ENCODE assay signal across 20 cellular contexts in the genomic region with DNA sequence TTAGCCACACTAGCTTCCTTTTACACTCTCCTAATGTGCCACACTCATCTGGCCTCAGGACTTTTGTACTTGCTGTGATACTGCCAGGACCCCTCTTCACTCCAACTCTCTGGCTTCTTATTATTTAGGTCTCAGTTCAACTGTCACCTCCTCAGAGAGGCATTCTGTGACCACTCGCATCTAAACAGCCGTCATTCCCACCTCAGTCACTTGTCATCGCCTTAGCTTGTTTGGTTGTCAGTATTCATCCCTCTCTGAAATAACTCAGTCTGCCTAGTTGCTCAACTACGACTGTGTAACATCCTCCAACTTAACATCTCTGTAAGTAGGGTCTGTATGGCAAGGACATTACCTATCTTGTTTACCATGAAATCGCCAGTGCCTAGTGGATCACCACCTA. TPM values are rescaled to one million over a fixed set of nuclear protein-coding genes. Genes with fewer than 3 reads are reported as not detected.
DNase-seq lines count a peak whose midpoint lies in the region; ATAC-seq and TF ChIP-seq lines count a peak whose summit lies in the region.
"Had no signal": no experiment of that assay in that cellular context is flagged by ENCODE, and none has a peak within 500 bp of the region (broad histone marks: within the 10 kb centered on the region; RNA-seq: fewer than 3 reads in every experiment).

No MANE protein-coding gene starts in this region.

- H3K27ac Mint-ChIP-seq in activated CD8-positive, alpha-beta memory T cell treated with anti-CD3 and anti-CD28 coated beads, Interleukin-2, amount 10 ng/mL, durations not matched to agents 7 days and 5 days = peak overlapping the region; percentile 2
- 0 out of 2 replicates have a peak overlapping the region, but pooled peaks have one; percentile 0 for H3K27ac Mint-ChIP-seq in WTC11
- peak overlapping the region; percentile 23 to 94 for H3K27ac Mint-ChIP-seq in stimulated activated naive CD8-positive, alpha-beta T cell treated with anti-CD3 and anti-CD28 coated beads, Interleukin-15, amount 100 ng/mL, for 72 hours

- H3K4me3 Mint-ChIP-seq in activated CD8-positive, alpha-beta memory T cell treated with anti-CD3 and anti-CD28 coated beads, Interleukin-2, amount 10 ng/mL, durations not matched to agents 7 days and 5 days = no peak overlapping the region
- no peak overlapping the region for H3K4me3 Mint-ChIP-seq in WTC11
- peak overlapping the region; percentile 5 to 33 for H3K4me3 Mint-ChIP-seq in stimulated activated naive CD8-positive, alpha-beta T cell treated with anti-CD3 and anti-CD28 coated beads, Interleukin-15, amount 100 ng/mL, for 72 hours
- H3K4me3 Mint-ChIP-seq: natural killer cell had no signal

- no peaks in the 10 kb centered on the region for H3K9me3 Mint-ChIP-seq in activated CD8-positive, alpha-beta memory T cell treated with anti-CD3 and anti-CD28 coated beads, Interleukin-2, amount 10 ng/mL, durations not matched to agents 7 days and 5 days (ENCODE audit: low read depth)
- no peaks in the 10 kb centered on the region for H3K9me3 Mint-ChIP-seq in WTC11
- H3K9me3 Mint-ChIP-seq in stimulated activated naive CD8-positive, alpha-beta T cell treated with anti-CD3 and anti-CD28 coated beads, Interleukin-15, amount 100 ng/mL, for 72 hours = peaks cover 0 to 2% of the 10 kb centered on the region in 2 donors
- H3K9me3 Mint-ChIP-seq: natural killer cell had no signal

- DNase-seq in activated CD8-positive, alpha-beta memory T cell treated with anti-CD3 and anti-CD28 coated beads, Interleukin-2, amount 10 ng/mL, durations not matched to agents 7 days and 5 days = no peak
- DNase-seq in activated CD8-positive, alpha-beta memory T cell treated with anti-CD3 and anti-CD28 coated beads, Interleukin-2, amount 50 U/mL, for 4 hours = no peak
- no peak for DNase-seq in WTC11 (ENCODE audit: low spot score)
- DNase-seq in left cardiac atrium = no peak
- DNase-seq in stimulated activated naive CD8-positive, alpha-beta T cell treated with anti-CD3 and anti-CD28 coated beads, Interleukin-15, amount 100 ng/mL, for 72 hours = no peak
- DNase-seq in midbrain (lab: John Stamatoyannopoulos, UW) = no peak
- no peak for DNase-seq in glomerular visceral epithelial cell (ENCODE audit: extremely low spot score)
- no peak for DNase-seq in HuH-7 (ENCODE audit: low spot score)
- DNase-seq: activated CD4-positive, alpha-beta T cell treated with anti-CD3 and anti-CD28 coated beads, Interleukin-2, amount 50 U/mL, for 1 hour; activated naive CD4-positive, alpha-beta T cell treated with anti-CD3 and anti-CD28 coated beads, Interleukin-2, amount 50 U/mL, for 16 hours; central memory CD4-positive, alpha-beta T cell; COR-L47; GF-D8; left colon; natural killer cell; NCI-H82; SHP77; stimulated activated CD4-positive, alpha-beta T cell treated with anti-CD3 and anti-CD28 coated beads, Interleukin-4, amount 100 ng/mL, for 1 hour; T1000 had no signal

- TF ChIP-seq CTCF in WTC11 (IDR thresholded peaks at IDR 0.05) = no peak

- H3K36me3 Mint-ChIP-seq in activated CD8-positive, alpha-beta memory T cell treated with anti-CD3 and anti-CD28 coated beads, Interleukin-2, amount 10 ng/mL, durations not matched to agents 7 days and 5 days = peaks cover 25% of the 10 kb centered on the region
- no peaks in the 10 kb centered on the region for H3K36me3 Mint-ChIP-seq in WTC11
- H3K36me3 Mint-ChIP-seq: natural killer cell had no signal

- intact Hi-C loops in left cardiac atrium (cut with DNase I) = no loop called here

- no peaks in the 10 kb centered on the region for H3K27me3 Mint-ChIP-seq in activated CD8-positive, alpha-beta memory T cell treated with anti-CD3 and anti-CD28 coated beads, Interleukin-2, amount 10 ng/mL, durations not matched to agents 7 days and 5 days
- H3K27me3 Mint-ChIP-seq in WTC11 (ENCODE audit: low read depth) = no peaks in the 10 kb centered on the region
- no peaks in the 10 kb centered on the region for H3K27me3 Mint-ChIP-seq in stimulated activated naive CD8-positive, alpha-beta T cell treated with anti-CD3 and anti-CD28 coated beads, Interleukin-15, amount 100 ng/mL, for 72 hours

- H3K4me1 Mint-ChIP-seq in activated CD8-positive, alpha-beta memory T cell treated with anti-CD3 and anti-CD28 coated beads, Interleukin-2, amount 10 ng/mL, durations not matched to agents 7 days and 5 days = peaks cover 32% of the 10 kb centered on the region
- no peaks in the 10 kb centered on the region for H3K4me1 Mint-ChIP-seq in WTC11
- peaks cover 75% of the 10 kb centered on the region for H3K4me1 Mint-ChIP-seq in stimulated activated naive CD8-positive, alpha-beta T cell treated with anti-CD3 and anti-CD28 coated beads, Interleukin-15, amount 100 ng/mL, for 72 hours

- no peak for ATAC-seq in activated CD8-positive, alpha-beta memory T cell treated with anti-CD3 and anti-CD28 coated beads, Interleukin-2, amount 10 ng/mL, durations not matched to agents 7 days and 5 days
- ATAC-seq in WTC11 = no peak
- ATAC-seq in left cardiac atrium = peak; percentile 58 to 62
- ATAC-seq in stimulated activated naive CD8-positive, alpha-beta T cell treated with anti-CD3 and anti-CD28 coated beads, Interleukin-15, amount 100 ng/mL, for 72 hours = peak; percentile 45
- ATAC-seq: A549, left colon, natural killer cell had no signal

- CTCF ChIA-PET in activated CD8-positive, alpha-beta memory T cell treated with anti-CD3 and anti-CD28 coated beads, Interleukin-2, amount 10 ng/mL, durations not matched to agents 7 days and 5 days (lab: Charles Lee) = interaction anchor here (0.9 to 1.7 kb wide), 2 partner anchors 12 to 17 kb away, joined by 3 to 5 read pairs; no protein-coding TSS in a partner anchor
- CTCF ChIA-PET in WTC11 (lab: Charles Lee) = no interaction called here

- POLR2A ChIA-PET in WTC11 (lab: Charles Lee) = no interaction called here

TF ChIP-seq in WTC11, 78 proteins besides CTCF, POLR2A, EP300 and RAD21 (continues in another document):
- TF ChIP-seq CREM (CRISPR knock-in tag; IDR thresholded peaks at IDR 0.05) = no peak
- no peak for TF ChIP-seq FOXP1 (CRISPR knock-in tag; IDR thresholded peaks at IDR 0.05; ENCODE audit: borderline replicate concordance)
- TF ChIP-seq ZNF219 (CRISPR knock-in tag; IDR thresholded peaks at IDR 0.05; ENCODE audit: borderline replicate concordance) = no peak
- TF ChIP-seq, protein P1, sequence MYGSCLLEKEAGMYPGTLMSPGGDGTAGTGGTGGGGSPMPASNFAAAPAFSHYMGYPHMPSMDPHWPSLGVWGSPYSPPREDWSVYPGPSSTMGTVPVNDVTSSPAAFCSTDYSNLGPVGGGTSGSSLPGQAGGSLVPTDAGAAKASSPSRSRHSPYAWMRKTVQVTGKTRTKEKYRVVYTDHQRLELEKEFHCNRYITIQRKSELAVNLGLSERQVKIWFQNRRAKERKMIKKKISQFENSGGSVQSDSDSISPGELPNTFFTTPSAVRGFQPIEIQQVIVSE (CRISPR knock-in tag; IDR thresholded peaks at IDR 0.05; ENCODE audit: borderline replicate concordance) = no peak
- TF ChIP-seq, protein P2, sequence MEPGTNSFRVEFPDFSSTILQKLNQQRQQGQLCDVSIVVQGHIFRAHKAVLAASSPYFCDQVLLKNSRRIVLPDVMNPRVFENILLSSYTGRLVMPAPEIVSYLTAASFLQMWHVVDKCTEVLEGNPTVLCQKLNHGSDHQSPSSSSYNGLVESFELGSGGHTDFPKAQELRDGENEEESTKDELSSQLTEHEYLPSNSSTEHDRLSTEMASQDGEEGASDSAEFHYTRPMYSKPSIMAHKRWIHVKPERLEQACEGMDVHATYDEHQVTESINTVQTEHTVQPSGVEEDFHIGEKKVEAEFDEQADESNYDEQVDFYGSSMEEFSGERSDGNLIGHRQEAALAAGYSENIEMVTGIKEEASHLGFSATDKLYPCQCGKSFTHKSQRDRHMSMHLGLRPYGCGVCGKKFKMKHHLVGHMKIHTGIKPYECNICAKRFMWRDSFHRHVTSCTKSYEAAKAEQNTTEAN (CRISPR knock-in tag; IDR thresholded peaks at IDR 0.05) = no peak
- TF ChIP-seq ATF2 (CRISPR knock-in tag; IDR thresholded peaks at IDR 0.05; ENCODE audit: borderline replicate concordance, low read depth) = no peak
- TF ChIP-seq, protein P3, sequence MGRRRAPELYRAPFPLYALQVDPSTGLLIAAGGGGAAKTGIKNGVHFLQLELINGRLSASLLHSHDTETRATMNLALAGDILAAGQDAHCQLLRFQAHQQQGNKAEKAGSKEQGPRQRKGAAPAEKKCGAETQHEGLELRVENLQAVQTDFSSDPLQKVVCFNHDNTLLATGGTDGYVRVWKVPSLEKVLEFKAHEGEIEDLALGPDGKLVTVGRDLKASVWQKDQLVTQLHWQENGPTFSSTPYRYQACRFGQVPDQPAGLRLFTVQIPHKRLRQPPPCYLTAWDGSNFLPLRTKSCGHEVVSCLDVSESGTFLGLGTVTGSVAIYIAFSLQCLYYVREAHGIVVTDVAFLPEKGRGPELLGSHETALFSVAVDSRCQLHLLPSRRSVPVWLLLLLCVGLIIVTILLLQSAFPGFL (CRISPR knock-in tag; IDR thresholded peaks at IDR 0.05; ENCODE audit: borderline replicate concordance) = no peak
- no peak for TF ChIP-seq SOX15 (CRISPR knock-in tag; IDR thresholded peaks at IDR 0.05)
- TF ChIP-seq ZNF263 (CRISPR knock-in tag; IDR thresholded peaks at IDR 0.05; ENCODE audit: low read depth) = no peak
- TF ChIP-seq OVOL2 (CRISPR knock-in tag; IDR thresholded peaks at IDR 0.05; ENCODE audit: borderline replicate concordance) = no peak
- TF ChIP-seq JAZF1 (CRISPR knock-in tag; IDR thresholded peaks at IDR 0.05) = no peak
- no peak for TF ChIP-seq ZBTB21 (CRISPR knock-in tag; IDR thresholded peaks at IDR 0.05; ENCODE audit: borderline replicate concordance)
- TF ChIP-seq SMAD4 (CRISPR knock-in tag; IDR thresholded peaks at IDR 0.05) = no peak

RNA-seq across cellular contexts. Expression of gene MGAT4A, which starts 27.2 kb away (rescaled TPM):
- 10 to 100 TPM; 57.4 to 72.0 TPM for total RNA-seq in activated CD8-positive, alpha-beta memory T cell treated with anti-CD3 and anti-CD28 coated beads, Interleukin-2, amount 10 ng/mL, durations not matched to agents 7 days and 5 days
- total RNA-seq in WTC11 (2021) (6.2 to 7.7 TPM (median 6.7 TPM) in 3 replicates), left cardiac atrium (10 to 100 TPM; 28.2 to 41.6 TPM)

Comparison
In these comparisons a context has a peak if more than half of its experiments do, and no peak if none do; other contexts are left out.
1. ATAC-seq: peak in left cardiac atrium (2 of 2) and stimulated activated naive CD8-positive, alpha-beta T cell treated with anti-CD3 and anti-CD28 coated beads, Interleukin-15, amount 100 ng/mL, for 72 hours (single experiment); none in activated CD8-positive, alpha-beta memory T cell treated with anti-CD3 and anti-CD28 coated beads, Interleukin-2, amount 10 ng/mL, durations not matched to agents 7 days and 5 days (single experiment) and WTC11 (single experiment).
2. H3K27ac Mint-ChIP-seq: peak in every context shown above with its lines; median percentile 58 in stimulated activated naive CD8-positive, alpha-beta T cell treated with anti-CD3 and anti-CD28 coated beads, Interleukin-15, amount 100 ng/mL, for 72 hours; 2 in activated CD8-positive, alpha-beta memory T cell treated with anti-CD3 and anti-CD28 coated beads, Interleukin-2, amount 10 ng/mL, durations not matched to agents 7 days and 5 days; 0 in WTC11.
3. H3K4me3 Mint-ChIP-seq: peak in stimulated activated naive CD8-positive, alpha-beta T cell treated with anti-CD3 and anti-CD28 coated beads, Interleukin-15, amount 100 ng/mL, for 72 hours (2 of 2); none in activated CD8-positive, alpha-beta memory T cell treated with anti-CD3 and anti-CD28 coated beads, Interleukin-2, amount 10 ng/mL, durations not matched to agents 7 days and 5 days (single experiment) and WTC11 (single experiment).